Comparison of ENCODE assay signal across 23 cellular contexts in genomic region chr9:137271696-137272076, GRCh38. TPM values are rescaled to one million over a fixed set of nuclear protein-coding genes. Genes with fewer than 3 reads are reported as not detected.
DNase-seq lines count a peak whose midpoint lies in the region; ATAC-seq and TF ChIP-seq lines count a peak whose summit lies in the region.
"Had no signal": no experiment of that assay in that cellular context is flagged by ENCODE, and none has a peak within 500 bp of the region (broad histone marks: within the 10 kb centered on the region; RNA-seq: fewer than 3 reads in every experiment).

No MANE protein-coding gene starts in this region.

- no peak overlapping the region for H2AFZ ChIP-seq in KMS-11 (ENCODE audit: low read depth)

- H3K4me3 Mint-ChIP-seq in endothelial cell (ENCODE audit: unreplicated experiment): peak overlapping the region; percentile 56
- H3K4me3 Mint-ChIP-seq: nephron progenitor cell; stimulated activated naive CD8-positive, alpha-beta T cell treated with anti-CD3 and anti-CD28 coated beads, Interleukin-15, amount 100 ng/mL, for 72 hours; T-helper 17 cell had no signal

- no peak overlapping the region for H3K27ac Mint-ChIP-seq in endothelial cell (ENCODE audit: unreplicated experiment)
- H3K27ac Mint-ChIP-seq: nephron progenitor cell, T-helper 17 cell had no signal

- peaks cover 10% of the 10 kb centered on the region for H3K27me3 Mint-ChIP-seq in endothelial cell (ENCODE audit: unreplicated experiment)
- H3K27me3 Mint-ChIP-seq: T-helper 17 cell had no signal

- H3K9ac ChIP-seq in KMS-11: no peak overlapping the region

- H3K36me3 ChIP-seq in heart right ventricle: peaks cover 8 to 70% (median 11%) of the 10 kb centered on the region in 9 donors
- no peaks in the 10 kb centered on the region for H3K36me3 ChIP-seq in KMS-11 (ENCODE audit: insufficient read depth)
- H3K36me3 ChIP-seq in thymus (ENCODE audit: control insufficient read depth, insufficient read depth): peaks cover 57% of the 10 kb centered on the region

- ATAC-seq in heart right ventricle: no peak
- no peak for ATAC-seq in Right ventricle myocardium inferior
- ATAC-seq: sciatic nerve had no signal

- H3K4me2 ChIP-seq in KMS-11: peak overlapping the region; percentile 64; the same call in 1 of the 2 replicates

- H3K4me3 ChIP-seq in heart right ventricle (no peak overlapping the region), KMS-11 (IDR thresholded peaks at IDR 0.05; ENCODE audit: insufficient read depth, low read depth, low read length) (no peak overlapping the region), thymus (ENCODE audit: low read length) (no peak overlapping the region)
- H3K4me3 ChIP-seq: esophagus muscularis mucosa, SJSA1, transverse colon had no signal

- H3K9me3 ChIP-seq in heart right ventricle: no peaks in the 10 kb centered on the region
- no peaks in the 10 kb centered on the region for H3K9me3 ChIP-seq in thymus (ENCODE audit: control insufficient read depth)
- H3K9me3 ChIP-seq: esophagus muscularis mucosa, SJSA1, transverse colon had no signal

- H3K4me1 ChIP-seq in heart right ventricle: peaks cover 32 to 88% (median 66%) of the 10 kb centered on the region in 9 donors
- peaks cover 26% of the 10 kb centered on the region for H3K4me1 ChIP-seq in KMS-11 (ENCODE audit: low read depth, poor library complexity, severe bottlenecking)
- H3K4me1 ChIP-seq in thymus (ENCODE audit: control insufficient read depth, insufficient read depth, low read length): peaks cover 17% of the 10 kb centered on the region

- TF ChIP-seq CTCF in heart right ventricle (IDR thresholded peaks at IDR 0.05): no peak
- no peak for TF ChIP-seq CTCF in KMS-11 (conservative IDR thresholded peaks at IDR 0.05; ENCODE audit: low read depth, low read length)
- TF ChIP-seq CTCF in endothelial cell (IDR thresholded peaks at IDR 0.05; ENCODE audit: unreplicated experiment): no peak

- DNase-seq in heart right ventricle (no peak), Right ventricle myocardium inferior (ENCODE audit: missing footprints) (no peak), endothelial cell (ENCODE audit: low spot score) (no peak), anterior cingulate cortex (lab: John Stamatoyannopoulos, UW) (no peak), GM03348 (ENCODE audit: low spot score) (no peak)
- DNase-seq: activated effector memory CD4-positive, alpha-beta T cell treated with anti-CD3 and anti-CD28 coated beads, Interleukin-2, amount 50 U/mL, for 16 hours; amniotic stem cell; cortex of kidney; hippocampal formation; NCI-H524; nephron progenitor cell; T-helper 17 cell; transverse colon had no signal

- H3K27me3 ChIP-seq in heart right ventricle: no peaks in the 10 kb centered on the region
- H3K27me3 ChIP-seq in KMS-11 (ENCODE audit: insufficient read depth, low read depth): no peaks in the 10 kb centered on the region
- H3K27me3 ChIP-seq in thymus (ENCODE audit: control insufficient read depth, insufficient read depth): peaks cover 26% of the 10 kb centered on the region
- H3K27me3 ChIP-seq: SJSA1, transverse colon had no signal

- H3K79me2 ChIP-seq in KMS-11 (ENCODE audit: insufficient read depth, low read depth): no peaks in the 10 kb centered on the region

- no peaks in the 10 kb centered on the region for H4K20me1 ChIP-seq in KMS-11 (ENCODE audit: insufficient read depth)

- H3K27ac ChIP-seq in heart right ventricle (peak overlapping the region in 9 of 10 donors; percentile 14 to 70 (median 52)), KMS-11 (peak overlapping the region; percentile 74), thymus (ENCODE audit: low read depth) (peak overlapping the region; percentile 25)
- H3K27ac ChIP-seq: esophagus muscularis mucosa, SJSA1, transverse colon had no signal

- peaks cover 16% of the 10 kb centered on the region for H3K4me1 Mint-ChIP-seq in endothelial cell (ENCODE audit: unreplicated experiment)

- 30 to 31% methylated on average over 3 of the region's 3 CpGs for WGBS in heart right ventricle, 2 donors
- 4% methylated on average over 3 of the region's 3 CpGs for WGBS in thymus

- H3K36me3 Mint-ChIP-seq in endothelial cell (ENCODE audit: low read depth, unreplicated experiment): peaks cover 24% of the 10 kb centered on the region

- no peaks in the 10 kb centered on the region for H3K9me3 Mint-ChIP-seq in endothelial cell (ENCODE audit: unreplicated experiment)
- H3K9me3 Mint-ChIP-seq: nephron progenitor cell; stimulated activated naive CD8-positive, alpha-beta T cell treated with anti-CD3 and anti-CD28 coated beads, Interleukin-15, amount 100 ng/mL, for 72 hours had no signal

- intact Hi-C loops in heart right ventricle (cut with DNase I): no loop called here
- intact Hi-C loops in Right ventricle myocardium inferior (cut with DNase I): no loop called here

RNA-seq across cellular contexts. Expression of gene TOR4A, which starts 5.8 kb away (rescaled TPM):
- total RNA-seq in heart right ventricle (10 to 100 TPM; 15.2 to 21.5 (median 16.8) TPM), Right ventricle myocardium inferior (16.5 TPM), endothelial cell (ENCODE audit: unreplicated experiment) (37.7 TPM)
- polyA plus RNA-seq in heart right ventricle (10 to 100 TPM in 1 of 2 donors, 1 to 10 TPM in 1; 4.7 to 11.5 TPM), thymus (2.1 TPM)

RNA-seq across cellular contexts. Expression of gene NELFB, which starts 16.6 kb away (rescaled TPM):
- 10 to 100 TPM; 31.6 to 47.1 (median 39.2) TPM for total RNA-seq in heart right ventricle
- 10 to 100 TPM; 31.5 to 52.9 TPM for polyA plus RNA-seq in heart right ventricle
- total RNA-seq in Right ventricle myocardium inferior: 37.9 TPM
- total RNA-seq in endothelial cell (ENCODE audit: unreplicated experiment): 65.6 TPM
- polyA plus RNA-seq in thymus: 38.8 TPM

RNA-seq across cellular contexts. Expression of gene STPG3, which starts 20.6 kb away (rescaled TPM):
- total RNA-seq in heart right ventricle (under 1 TPM in 3 of 10 donors, not detected in 7; 0.24 to 0.32 (median 0.32) TPM), Right ventricle myocardium inferior (1.4 TPM), endothelial cell (ENCODE audit: unreplicated experiment) (not detected)
- polyA plus RNA-seq in heart right ventricle (under 1 TPM in 1 of 2 donors, not detected in 1; 0.44 TPM), thymus (0.43 TPM)
- total RNA-seq: bronchial epithelial cell, esophagus muscularis mucosa, HT-29, lower leg skin, mononuclear cell, sciatic nerve, SJSA1, transverse colon had no signal

RNA-seq across cellular contexts. Expression of gene NRARP, which starts 30.4 kb away (rescaled TPM):
- total RNA-seq in heart right ventricle: 10 to 100 TPM in 7 of 10 donors, 1 to 10 TPM in 3; 2.6 to 20.8 (median 11.7) TPM
- 1 to 10 TPM; 2.0 to 5.4 TPM for polyA plus RNA-seq in heart right ventricle
- 4.7 TPM for total RNA-seq in Right ventricle myocardium inferior
- 170 TPM for total RNA-seq in endothelial cell (ENCODE audit: unreplicated experiment)
- 1.6 TPM for polyA plus RNA-seq in thymus

RNA-seq across cellular contexts. Expression of gene TUBB4B, which starts 30.6 kb away (rescaled TPM):
- total RNA-seq in heart right ventricle (100 to 1,000 TPM; 211 to 495 (median 330) TPM), Right ventricle myocardium inferior (620 TPM), endothelial cell (ENCODE audit: unreplicated experiment) (134 TPM)
- polyA plus RNA-seq in heart right ventricle (100 to 1,000 TPM; 522 to 992 TPM), thymus (104 TPM)
